Comparison of ENCODE assay signal across 12 cellular contexts in genomic region chr20:33370296-33370695, GRCh38. TPM values are rescaled to one million over a fixed set of nuclear protein-coding genes. Genes with fewer than 3 reads are reported as not detected.
A peak's percentile ranks its signal among the peaks of the same experiment; 100 is the strongest.
DNase-seq lines count a peak whose midpoint lies in the region; ATAC-seq lines count a peak whose summit lies in the region.
"Had no signal": no experiment of that assay in that cellular context is flagged by ENCODE, and none has a peak within 500 bp of the region (broad histone marks: within the 10 kb centered on the region; RNA-seq: fewer than 3 reads in every experiment).

No MANE protein-coding gene starts in this region.

- intact Hi-C loops in aorta (cut with DNase I) = no loop called here

- 90 to 92% methylated on average over 8 of the region's 8 CpGs for WGBS in aorta, 2 donors

- H3K9me3 Mint-ChIP-seq in activated T-cell treated with anti-CD3 and anti-CD28 coated beads, Interleukin-2, amount 50 U/mL, for 72 hours = no peaks in the 10 kb centered on the region
- no peaks in the 10 kb centered on the region for H3K9me3 Mint-ChIP-seq in naive thymus-derived CD8-positive, alpha-beta T cell

- H3K36me3 Mint-ChIP-seq in activated T-cell treated with anti-CD3 and anti-CD28 coated beads, Interleukin-2, amount 50 U/mL, for 72 hours (ENCODE audit: insufficient read depth in 2 of 2) = peaks cover 10 to 13% of the 10 kb centered on the region in 2 donors
- peaks cover 5 to 91% (median 18%) of the 10 kb centered on the region in 3 donors for H3K36me3 Mint-ChIP-seq in naive thymus-derived CD8-positive, alpha-beta T cell

- peaks cover 24% of the 10 kb centered on the region for H3K4me1 Mint-ChIP-seq in activated T-cell treated with anti-CD3 and anti-CD28 coated beads, Interleukin-2, amount 50 U/mL, for 72 hours (ENCODE audit: low read depth)
- H3K4me1 Mint-ChIP-seq in naive thymus-derived CD8-positive, alpha-beta T cell = peaks cover 0 to 22% (median 6%) of the 10 kb centered on the region in 4 donors

- peaks cover 0 to 12% of the 10 kb centered on the region in 2 donors for H3K36me3 ChIP-seq in aorta (ENCODE audit: control insufficient read depth in 1 of 2, insufficient read depth in 2 of 2, low read length in 1 of 2)
- H3K36me3 ChIP-seq: ovary had no signal

- DNase-seq in ACHN = peak; percentile 38
- DNase-seq in NCI-H2029 treated with DMSO at 0.1 percent for 48 hours (lab: John Stamatoyannopoulos, UW) = peak; percentile 93
- DNase-seq in activated T-cell treated with anti-CD3 and anti-CD28 coated beads, Interleukin-2, amount 50 U/mL, for 72 hours = peak; percentile 27 to 42
- DNase-seq in naive thymus-derived CD8-positive, alpha-beta T cell = peak in 9 of 10 donors; percentile 8 to 67 (median 24)
- no peak for DNase-seq in aorta
- DNase-seq in mesenteric fat pad (ENCODE audit: low spot score) = no peak
- DNase-seq: AML-193, gastrocnemius medialis, IMR-90, ovary had no signal

- POLR2A ChIA-PET in naive thymus-derived CD8-positive, alpha-beta T cell (lab: Charles Lee) = no interaction called here

- peak overlapping the region; percentile 55 for H3K27ac Mint-ChIP-seq in activated T-cell treated with anti-CD3 and anti-CD28 coated beads, Interleukin-2, amount 50 U/mL, for 72 hours
- peak overlapping the region in 7 of 10 donors; percentile 7 to 94 (median 76) for H3K27ac Mint-ChIP-seq in naive thymus-derived CD8-positive, alpha-beta T cell

- in situ Hi-C loops in ACHN (cut with HindIII; ENCODE audit: low pct_ligation_motif_present, low pct_unique_long_range_greater_than_20kb, low sequenced_read_pairs) = no loop called here

- H3K4me3 Mint-ChIP-seq in activated T-cell treated with anti-CD3 and anti-CD28 coated beads, Interleukin-2, amount 50 U/mL, for 72 hours = peak overlapping the region in 1 of 2 donors; percentile 56
- H3K4me3 Mint-ChIP-seq in naive thymus-derived CD8-positive, alpha-beta T cell = peak overlapping the region in 3 of 10 donors; percentile 19 to 58 (median 39)

- no peak overlapping the region for H3K4me3 ChIP-seq in aorta (ENCODE audit: low read length in 2 of 2)
- H3K4me3 ChIP-seq: gastrocnemius medialis, ovary had no signal

- ATAC-seq in activated T-cell treated with anti-CD3 and anti-CD28 coated beads, Interleukin-2, amount 50 U/mL, for 72 hours (replicated peaks in 1 of 2) = peak; percentile 63 to 78
- peak; percentile 89 to 90 for ATAC-seq in naive thymus-derived CD8-positive, alpha-beta T cell
- ATAC-seq in HG03039 (IDR thresholded peaks at IDR 0.05; ENCODE audit: unreplicated experiment) = no peak
- no peak for ATAC-seq in GM18858 (IDR thresholded peaks at IDR 0.05; ENCODE audit: unreplicated experiment)
- no peak for ATAC-seq in aorta (ENCODE audit: low FRiP score)
- ATAC-seq: gastrocnemius medialis had no signal

- no peaks in the 10 kb centered on the region for H3K4me1 ChIP-seq in aorta (ENCODE audit: control insufficient read depth in 1 of 2, insufficient read depth in 2 of 2, low read length in 2 of 2)
- H3K4me1 ChIP-seq: gastrocnemius medialis had no signal

- H3K27me3 Mint-ChIP-seq in activated T-cell treated with anti-CD3 and anti-CD28 coated beads, Interleukin-2, amount 50 U/mL, for 72 hours (ENCODE audit: low read depth) = no peaks in the 10 kb centered on the region
- H3K27me3 Mint-ChIP-seq in naive thymus-derived CD8-positive, alpha-beta T cell = no peaks in the 10 kb centered on the region

- no peaks in the 10 kb centered on the region for H3K9me3 ChIP-seq in aorta (ENCODE audit: control insufficient read depth, low read length)
- H3K9me3 ChIP-seq: gastrocnemius medialis, ovary had no signal

- H3K27me3 ChIP-seq in aorta (ENCODE audit: control insufficient read depth in 1 of 2, insufficient read depth in 2 of 2, low read length in 1 of 2) = no peaks in the 10 kb centered on the region
- H3K27me3 ChIP-seq: gastrocnemius medialis, ovary had no signal

- H3K27ac ChIP-seq in aorta (ENCODE audit: low read depth in 1 of 2, low read length in 2 of 2) = no peak overlapping the region
- H3K27ac ChIP-seq: gastrocnemius medialis, ovary had no signal

RNA-seq across cellular contexts. Expression of gene CDK5RAP1, which starts 31.0 kb away (rescaled TPM):
- 10 to 100 TPM; 43.0 to 64.2 TPM for total RNA-seq in activated T-cell treated with anti-CD3 and anti-CD28 coated beads, Interleukin-2, amount 50 U/mL, for 72 hours
- total RNA-seq in naive thymus-derived CD8-positive, alpha-beta T cell = 10 to 100 TPM; 46.7 to 53.3 TPM
- 10 to 100 TPM; 28.7 to 36.6 (median 33.9) TPM for polyA plus RNA-seq in naive thymus-derived CD8-positive, alpha-beta T cell
- total RNA-seq in aorta (10 to 100 TPM; 23.4 to 23.9 TPM), mesenteric fat pad (25.9 TPM)
- polyA plus RNA-seq in aorta = 10 to 100 TPM; 16.8 to 65.7 TPM

Comparison
In these comparisons a context has a peak if more than half of its experiments do, and no peak if none do; other contexts are left out.
1. DNase-seq: peak in ACHN (single experiment), NCI-H2029 treated with DMSO at 0.1 percent for 48 hours (single experiment), activated T-cell treated with anti-CD3 and anti-CD28 coated beads, Interleukin-2, amount 50 U/mL, for 72 hours (2 of 2) and naive thymus-derived CD8-positive, alpha-beta T cell (9 of 10); none in aorta (0 of 2) and mesenteric fat pad (single experiment).
2. ATAC-seq: peak in activated T-cell treated with anti-CD3 and anti-CD28 coated beads, Interleukin-2, amount 50 U/mL, for 72 hours (2 of 2) and naive thymus-derived CD8-positive, alpha-beta T cell (2 of 2); none in HG03039 (single experiment), GM18858 (single experiment) and aorta (single experiment).